In genomic region chr21:37557261-37557950, GRCh38 we compare ENCODE assay signal across 12 cellular contexts.
DNase-seq lines count a peak whose midpoint lies in the region; ATAC-seq lines count a peak whose summit lies in the region.
"Had no signal": no experiment of that assay in that cellular context is flagged by ENCODE, and none has a peak within 500 bp of the region (broad histone marks: within the 10 kb centered on the region; RNA-seq: fewer than 3 reads in every experiment).

No MANE protein-coding gene starts in this region.

- ATAC-seq in HG02623 (IDR thresholded peaks at IDR 0.05; ENCODE audit: unreplicated experiment) = peak; percentile 97

- H3K4me1 Mint-ChIP-seq in activated T-cell treated with anti-CD3 and anti-CD28 coated beads, Interleukin-2, amount 50 U/mL, for 24 hours (ENCODE audit: low read depth) = no peaks in the 10 kb centered on the region

- H3K9me3 Mint-ChIP-seq in activated T-cell treated with anti-CD3 and anti-CD28 coated beads, Interleukin-2, amount 50 U/mL, for 24 hours = no peaks in the 10 kb centered on the region

- no peaks in the 10 kb centered on the region for H3K36me3 Mint-ChIP-seq in activated T-cell treated with anti-CD3 and anti-CD28 coated beads, Interleukin-2, amount 50 U/mL, for 24 hours (ENCODE audit: low read depth)
- H3K36me3 Mint-ChIP-seq: brain had no signal

- H3K27ac Mint-ChIP-seq in activated T-cell treated with anti-CD3 and anti-CD28 coated beads, Interleukin-2, amount 50 U/mL, for 24 hours = no peak overlapping the region

- DNase-seq in DMS79 treated with DMSO at 0.1 percent for 48 hours (lab: John Stamatoyannopoulos, UW) (peak; percentile 6), DMS79 (lab: John Stamatoyannopoulos, UW) (no peak), HT1080 (ENCODE audit: low read depth) (peak; percentile 10), renal cortical epithelial cell (ENCODE audit: low read depth) (peak; percentile 78), dermis blood vessel endothelial cell (no peak), NCI-H1436 (lab: John Stamatoyannopoulos, UW) (no peak)
- DNase-seq in activated T-cell treated with anti-CD3 and anti-CD28 coated beads, Interleukin-2, amount 50 U/mL, for 24 hours = no peak
- DNase-seq: activated CD4-positive, CD25-positive, alpha-beta regulatory T cell treated with anti-CD3 and anti-CD28 coated beads, Interleukin-2, amount 50 U/mL, for 72 hours; hippocampal formation; NCI-H226 had no signal

- peaks cover 19% of the 10 kb centered on the region for H3K27me3 Mint-ChIP-seq in activated T-cell treated with anti-CD3 and anti-CD28 coated beads, Interleukin-2, amount 50 U/mL, for 24 hours

- no peak overlapping the region for H3K4me3 Mint-ChIP-seq in activated T-cell treated with anti-CD3 and anti-CD28 coated beads, Interleukin-2, amount 50 U/mL, for 24 hours
- H3K4me3 Mint-ChIP-seq: brain had no signal

Comparison
In these comparisons a context has a peak if more than half of its experiments do, and no peak if none do; other contexts are left out.
1. DNase-seq: peak in DMS79 treated with DMSO at 0.1 percent for 48 hours (single experiment), HT1080 (single experiment) and renal cortical epithelial cell (single experiment); none in DMS79 (single experiment), dermis blood vessel endothelial cell (single experiment), activated T-cell treated with anti-CD3 and anti-CD28 coated beads, Interleukin-2, amount 50 U/mL, for 24 hours (single experiment) and NCI-H1436 (single experiment).